In the genomic region with DNA sequence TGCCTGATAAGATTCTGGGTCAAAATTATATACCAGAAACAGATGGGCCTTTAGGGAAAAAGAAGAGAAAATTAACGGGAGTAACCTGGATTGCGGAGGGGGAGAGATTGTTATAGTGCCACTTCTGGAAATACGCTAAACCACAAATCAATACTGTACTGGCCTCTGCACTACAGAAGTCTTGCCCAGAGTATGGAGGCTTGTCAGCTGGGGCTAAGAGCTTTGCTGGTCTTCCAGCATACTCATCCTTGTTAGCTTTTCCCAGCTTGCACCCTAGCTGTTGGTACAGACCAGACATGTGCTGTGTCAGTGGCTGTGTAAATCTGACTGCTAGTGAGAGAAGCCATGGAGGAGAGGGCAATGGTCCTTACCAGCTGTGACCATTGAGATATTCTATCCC, we compare ENCODE assay signal across 19 cellular contexts. TPM values are rescaled to one million over a fixed set of nuclear protein-coding genes. Genes with fewer than 3 reads are reported as not detected.
DNase-seq lines count a peak whose midpoint lies in the region; ATAC-seq and TF ChIP-seq lines count a peak whose summit lies in the region.
"Had no signal": no experiment of that assay in that cellular context is flagged by ENCODE, and none has a peak within 500 bp of the region (broad histone marks: within the 10 kb centered on the region; RNA-seq: fewer than 3 reads in every experiment).

No MANE protein-coding gene starts in this region.

- H3K9me2 ChIP-seq in SK-N-SH: no peaks in the 10 kb centered on the region

- H3K36me3 ChIP-seq in SK-N-SH (replicated peaks in 1 of 2; ENCODE audit: control insufficient read depth in 1 of 2, insufficient read depth in 2 of 2, low read length in 1 of 2) (peaks cover 14 to 47% of the 10 kb centered on the region in 2 experiments), Panc1 (ENCODE audit: control insufficient read depth, insufficient read depth, low read length) (peaks cover 5% of the 10 kb centered on the region; the same call in 1 of the 2 replicates), aorta (ENCODE audit: control insufficient read depth in 1 of 2, insufficient read depth in 2 of 2, low read length in 1 of 2) (peaks cover 0 to 3% of the 10 kb centered on the region in 2 donors)

- TF ChIP-seq RAD21 in SK-N-SH (IDR thresholded peaks at IDR 0.05; ENCODE audit: low read length): no peak

- H3K9me3 ChIP-seq in SK-N-SH (no peaks in the 10 kb centered on the region), Panc1 (ENCODE audit: control insufficient read depth, insufficient read depth, low read depth, low read length) (no peaks in the 10 kb centered on the region), aorta (ENCODE audit: control insufficient read depth, low read length) (no peaks in the 10 kb centered on the region)
- H3K9me3 ChIP-seq: SJCRH30 had no signal

- no peak overlapping the region for H3K4me2 ChIP-seq in SK-N-SH
- H3K4me2 ChIP-seq: PC-9 had no signal

- no peaks in the 10 kb centered on the region for H4K20me1 ChIP-seq in SK-N-SH (ENCODE audit: insufficient read depth)

- no peak overlapping the region for H3K9ac ChIP-seq in SK-N-SH

- H3F3A ChIP-seq in SK-N-SH (replicated peaks; ENCODE audit: insufficient read depth): peaks cover 20% of the 10 kb centered on the region

- H3K4me1 ChIP-seq in SK-N-SH (ENCODE audit: control insufficient read depth in 1 of 2, insufficient read depth in 2 of 2, low read depth in 1 of 2, low read length in 1 of 2): peaks cover 0 to 6% of the 10 kb centered on the region in 2 experiments; a peak in 1 of 4 replicates
- H3K4me1 ChIP-seq in Panc1 (ENCODE audit: control insufficient read depth, insufficient read depth, low read length): no peaks in the 10 kb centered on the region
- no peaks in the 10 kb centered on the region for H3K4me1 ChIP-seq in aorta (ENCODE audit: control insufficient read depth in 1 of 2, insufficient read depth in 2 of 2, low read length in 2 of 2)
- H3K4me1 ChIP-seq: SJCRH30 had no signal

- no TSS peak for BruUV-seq in Panc1 (replicated peaks; lab: Mats Ljungman, UMichigan)

- intact Hi-C loops in Panc1 (cut with micrococcal nuclease; ENCODE audit: unreplicated experiment) (no loop called here), aorta (cut with DNase I) (no loop called here)

- peaks cover 11% of the 10 kb centered on the region for H3K79me2 ChIP-seq in SK-N-SH (ENCODE audit: insufficient read depth)

- DNase-seq in SK-N-SH (no peak), Panc1 (ENCODE audit: low read depth, low spot score) (no peak), left lobe of liver (ENCODE audit: low spot score) (no peak), aorta (no peak), GM10248 (ENCODE audit: extremely low spot score) (no peak), AG08396 (ENCODE audit: low spot score) (no peak)
- DNase-seq: CD4-positive, alpha-beta memory T cell; EL; GOT3; MM.1S; NCI-H1092 treated with DMSO at 0.1 percent for 48 hours; NCI-H146; NCI-H2029 treated with DMSO at 0.1 percent for 48 hours; NCI-H345; NCI-H524 treated with DMSO at 0.1 percent for 48 hours; PC-9; SJCRH30 had no signal

- peak overlapping the region in 1 of 2 experiments; percentile 44; a peak in 2 of 4 replicates for H3K27ac ChIP-seq in SK-N-SH (ENCODE audit: low read depth in 2 of 2, low read length in 1 of 2)
- H3K27ac ChIP-seq in Panc1 (ENCODE audit: low read length): no peak overlapping the region
- H3K27ac ChIP-seq in aorta (ENCODE audit: low read depth in 1 of 2, low read length in 2 of 2): no peak overlapping the region
- H3K27ac ChIP-seq: PC-9, SJCRH30 had no signal

- no peak for TF ChIP-seq EP300 in SK-N-SH (IDR thresholded peaks at IDR 0.05; ENCODE audit: borderline replicate concordance in 1 of 2, low read depth in 1 of 2, low read length in 1 of 2)

- no peaks in the 10 kb centered on the region for H3K27me3 ChIP-seq in SK-N-SH (ENCODE audit: insufficient read depth)
- no peaks in the 10 kb centered on the region for H3K27me3 ChIP-seq in Panc1 (ENCODE audit: control insufficient read depth, insufficient read depth, low read length)
- H3K27me3 ChIP-seq in aorta (ENCODE audit: control insufficient read depth in 1 of 2, insufficient read depth in 2 of 2, low read length in 1 of 2): no peaks in the 10 kb centered on the region
- H3K27me3 ChIP-seq: SJCRH30 had no signal

- POLR2A ChIA-PET in SK-N-SH (lab: Yijun Ruan, JAX) (interaction anchor here (1.1 to 3.8 kb wide), 3 partner anchors 9 to 18 kb away, joined by 3 to 26 read pairs (median 18); a partner anchor contains a TSS), Panc1 (lab: Charles Lee) (no interaction called here), GM10248 (lab: Yijun Ruan, JAX) (interaction anchor here (1.1 to 2.7 kb wide), 3 partner anchors 10 to 27 kb away, joined by 3 to 12 read pairs (median 7); a partner anchor contains a TSS)

- TF ChIP-seq CTCF in SK-N-SH (IDR thresholded peaks at IDR 0.05) (no peak), Panc1 (IDR thresholded peaks at IDR 0.05) (no peak), GM10248 (IDR thresholded peaks at IDR 0.05; ENCODE audit: control extremely low read depth, extremely low read depth, low read depth, missing control alignments) (no peak)

- no peak overlapping the region for H3K4me3 ChIP-seq in SK-N-SH (ENCODE audit: low read depth in 2 of 2, low read length in 1 of 2)
- no peak overlapping the region for H3K4me3 ChIP-seq in Panc1 (ENCODE audit: low read depth in 2 of 2, low read length in 2 of 2)
- no peak overlapping the region for H3K4me3 ChIP-seq in aorta (ENCODE audit: low read length in 2 of 2)
- H3K4me3 ChIP-seq: PC-9, SJCRH30 had no signal

- whole genome bisulfite sequencing in SK-N-SH (ENCODE audit: low lambda C conversion rate): 75% methylated on average over 3 of the region's 3 CpGs
- WGBS in aorta, 2 donors: 89 to 90% methylated on average over 3 of the region's 3 CpGs

- no peak for ATAC-seq in SK-N-SH treated with all-trans-retinoic acid at 6 μM for 48 hours
- ATAC-seq in Panc1: 0 out of 2 replicates have a peak, but pooled peaks have one; percentile 8
- ATAC-seq in left lobe of liver: peak; percentile 84
- peak; percentile 29 for ATAC-seq in aorta (ENCODE audit: low FRiP score)
- ATAC-seq: HCT116 had no signal

- CTCF ChIA-PET in SK-N-SH (lab: Yijun Ruan, JAX): interaction anchor here (1.5 to 18.5 kb wide), 6 partner anchors 8 to 117 kb away, joined by 6 to 227 read pairs (median 8); a partner anchor contains a TSS
- CTCF ChIA-PET in Panc1 (lab: Charles Lee): interaction anchor here (0.7 kb wide), 1 partner anchor 9 kb away, joined by 9 read pairs; a partner anchor contains a TSS
- CTCF ChIA-PET in GM10248 (lab: Yijun Ruan, JAX): interaction anchor here (1.1 to 1.4 kb wide), 2 partner anchors 17 to 27 kb away, joined by 3 to 4 read pairs; no protein-coding TSS in a partner anchor

- H2AFZ ChIP-seq in SK-N-SH (ENCODE audit: low read depth): no peak overlapping the region
- H2AFZ ChIP-seq: PC-9 had no signal

- in situ Hi-C loops in Panc1 (cut with HindIII; ENCODE audit: low pct_unique_long_range_greater_than_20kb, low sequenced_read_pairs): no loop called here

TF ChIP-seq in SK-N-SH treated with all-trans-retinoic acid at 6 μM for 48 hours, 23 proteins besides CTCF, POLR2A, EP300 and RAD21:
- TF ChIP-seq ARNTL (CRISPR knock-in tag; IDR thresholded peaks at IDR 0.05; ENCODE audit: borderline replicate concordance, low read depth) (no peak), RARB (CRISPR knock-in tag; IDR thresholded peaks at IDR 0.05) (no peak), OSR1 (CRISPR knock-in tag; IDR thresholded peaks at IDR 0.05) (no peak), ZNF70 (CRISPR knock-in tag; IDR thresholded peaks at IDR 0.05) (peak; percentile 74)

TF ChIP-seq in SK-N-SH, 30 proteins besides CTCF, POLR2A, EP300 and RAD21 (continues in another document):
- TF ChIP-seq TCF12 (IDR thresholded peaks at IDR 0.05) (no peak), TEAD4 (IDR thresholded peaks at IDR 0.05; ENCODE audit: borderline replicate concordance, insufficient read depth) (no peak)

RNA-seq across cellular contexts. Expression of a gene that starts 8.9 kb away (rescaled TPM):
- 45.5 and 47.8 TPM in 2 replicates for polyA plus RNA-seq in SK-N-SH (2012; rRNA removed)
- polyA plus RNA-seq in SK-N-SH (2012; cell fraction: cytosol; rRNA removed): 32.0 and 43.2 TPM in 2 replicates
- 33.7 and 37.7 TPM in 2 replicates for polyA plus RNA-seq in SK-N-SH (2012; cell fraction: nucleus; rRNA removed)
- 55.6 TPM for total RNA-seq in Panc1 (2021; ENCODE audit: unreplicated experiment)
- 46.6 TPM for polyA plus RNA-seq in Panc1 (2012; ENCODE audit: insufficient read length)
- total RNA-seq in left lobe of liver: 7.6 TPM
- 10 to 100 TPM; 14.3 to 15.0 TPM for total RNA-seq in aorta
- 10 to 100 TPM; 11.5 to 16.7 TPM for polyA plus RNA-seq in aorta

RNA-seq across cellular contexts. Expression of a gene that starts 11.1 kb away (rescaled TPM):
- 876 and 1,851 TPM in 2 replicates for polyA plus RNA-seq in SK-N-SH (2012; rRNA removed)
- 1,232 and 1,463 TPM in 2 replicates for polyA plus RNA-seq in SK-N-SH (2012; cell fraction: cytosol; rRNA removed)
- 356 and 431 TPM in 2 replicates for polyA plus RNA-seq in SK-N-SH (2012; cell fraction: nucleus; rRNA removed)
- total RNA-seq in Panc1 (2021; ENCODE audit: unreplicated experiment): 219 TPM
- polyA plus RNA-seq in Panc1 (2012; ENCODE audit: insufficient read length): 518 TPM
- 141 TPM for total RNA-seq in left lobe of liver
- 100 to 1,000 TPM; 219 to 260 TPM for total RNA-seq in aorta
- 100 to 1,000 TPM; 531 to 750 TPM for polyA plus RNA-seq in aorta

RNA-seq across cellular contexts. Expression of a gene that starts 18.1 kb away (rescaled TPM):
- polyA plus RNA-seq in SK-N-SH (2012; rRNA removed): 184 and 286 TPM in 2 replicates
- polyA plus RNA-seq in SK-N-SH (2012; cell fraction: cytosol; rRNA removed): 96.2 and 169 TPM in 2 replicates
- 206 and 267 TPM in 2 replicates for polyA plus RNA-seq in SK-N-SH (2012; cell fraction: nucleus; rRNA removed)
- 0.31 TPM for total RNA-seq in Panc1 (2021; ENCODE audit: unreplicated experiment)
- polyA plus RNA-seq in Panc1 (2012; ENCODE audit: insufficient read length): 1.2 TPM
- total RNA-seq in left lobe of liver: 16.0 TPM
- total RNA-seq in aorta: 100 to 1,000 TPM; 180 to 200 TPM
- 100 to 1,000 TPM in 1 of 2 donors, 10 to 100 TPM in 1; 50.0 to 249 TPM for polyA plus RNA-seq in aorta

RNA-seq across cellular contexts. Expression of a gene that starts 26.2 kb away (rescaled TPM):
- polyA plus RNA-seq in SK-N-SH (2012; rRNA removed) (6.5 and 10.3 TPM in 2 replicates), aorta (10 to 100 TPM in 1 of 2 donors, 1 to 10 TPM in 1; 6.0 to 38.7 TPM)
- polyA plus RNA-seq in SK-N-SH (2012; cell fraction: cytosol; rRNA removed): 5.2 and 7.6 TPM in 2 replicates
- 12.4 and 21.0 TPM in 2 replicates for polyA plus RNA-seq in SK-N-SH (2012; cell fraction: nucleus; rRNA removed)
- total RNA-seq in Panc1 (2021; ENCODE audit: unreplicated experiment) (1.5 TPM), left lobe of liver (267 TPM), aorta (1 to 10 TPM; 3.4 to 5.1 TPM)
- 2.3 TPM for polyA plus RNA-seq in Panc1 (2012; ENCODE audit: insufficient read length)

RNA-seq across cellular contexts. Expression of a gene that starts 27.6 kb away (rescaled TPM):
- polyA plus RNA-seq in SK-N-SH (2012; rRNA removed) (69.4 and 80.2 TPM in 2 replicates), aorta (10 to 100 TPM; 30.2 to 93.3 TPM)
- 25.4 and 37.4 TPM in 2 replicates for polyA plus RNA-seq in SK-N-SH (2012; cell fraction: cytosol; rRNA removed)
- polyA plus RNA-seq in SK-N-SH (2012; cell fraction: nucleus; rRNA removed): 176 and 217 TPM in 2 replicates
- total RNA-seq in Panc1 (2021; ENCODE audit: unreplicated experiment) (77.8 TPM), left lobe of liver (53.7 TPM), aorta (100 to 1,000 TPM in 1 of 2 donors, 10 to 100 TPM in 1; 96.4 to 106 TPM)
- 58.7 TPM for polyA plus RNA-seq in Panc1 (2012; ENCODE audit: insufficient read length)

Comparison
In these comparisons a context has a peak if more than half of its experiments do, and no peak if none do; other contexts are left out.
1. RNA of a gene that starts 18.1 kb away (total RNA-seq): 180 to 200 TPM in aorta and 16.0 TPM in left lobe of liver (single experiment); 0.31 TPM in Panc1 (single experiment); every median in the first group is over 10 times any median in the second.